Comparison of ENCODE assay signal across 8 cellular contexts in the genomic region with DNA sequence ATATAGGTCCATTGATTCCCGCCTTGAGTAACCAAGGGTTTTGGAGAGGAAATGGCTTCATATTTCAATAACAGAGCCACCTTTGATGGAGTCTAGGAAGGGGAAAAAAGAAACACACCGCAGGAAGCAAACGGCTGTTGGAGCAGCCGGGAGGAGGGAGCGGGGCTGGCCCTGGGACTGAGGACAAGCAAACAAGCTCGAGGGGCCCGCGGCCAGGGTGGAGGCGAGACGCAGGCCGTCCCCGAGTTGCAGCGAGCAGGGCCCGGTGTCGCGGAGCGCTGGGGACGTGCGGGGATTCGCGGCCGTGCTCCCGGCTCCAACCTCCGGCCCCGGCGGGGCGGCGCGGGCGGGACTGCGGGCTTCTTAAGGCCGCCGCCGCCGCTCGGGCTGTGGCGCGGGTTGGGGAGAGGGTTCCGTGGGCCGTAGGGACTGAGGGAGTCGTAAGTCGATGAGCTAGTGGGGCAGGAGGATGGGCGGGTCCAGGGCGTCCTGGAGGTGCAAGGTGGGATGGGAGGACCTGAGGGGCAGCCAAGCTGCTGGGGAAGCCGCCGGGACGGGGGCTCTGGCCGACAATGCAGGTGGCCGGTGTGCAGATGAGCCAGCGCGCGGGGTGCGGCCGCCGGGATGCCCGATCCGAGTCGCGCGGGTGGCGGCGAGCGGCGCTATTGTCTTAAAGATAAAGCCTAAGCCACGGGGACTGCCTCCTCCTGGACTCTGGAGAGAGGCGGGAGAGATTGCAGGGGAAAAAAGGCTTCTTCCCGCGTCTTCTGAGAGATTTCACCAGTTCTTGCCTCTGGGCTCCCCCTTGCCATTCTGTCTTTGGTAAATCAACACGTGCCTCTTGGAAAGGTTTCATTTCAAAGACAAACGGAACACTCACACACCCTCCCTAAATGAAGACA. TPM values are rescaled to one million over a fixed set of nuclear protein-coding genes. Genes with fewer than 3 reads are reported as not detected.
DNase-seq lines count a peak whose midpoint lies in the region; ATAC-seq and TF ChIP-seq lines count a peak whose summit lies in the region.

No MANE protein-coding gene starts in this region.

- POLR2A ChIA-PET in PC-3 (lab: Charles Lee; ENCODE audit: unreplicated experiment) = no interaction called here

- H3K27me3 ChIP-seq in BLaER1 = peaks cover 40% of the 10 kb centered on the region
- H3K27me3 ChIP-seq in PC-3 (ENCODE audit: low read length) = no peaks in the 10 kb centered on the region

- H3K27ac Mint-ChIP-seq in stimulated activated naive B cell treated with anti-CD40 and anti-IgM and Interleukin-4, amounts not matched to agents 10 μg/mL and 1 μg/mL and 100 μg/mL, for 72 hours = no peak overlapping the region

- peak overlapping the region; percentile 89 for H2AFZ ChIP-seq in PC-3 (ENCODE audit: low read length)

- ATAC-seq in GM18519 (IDR thresholded peaks at IDR 0.05; ENCODE audit: low FRiP score, unreplicated experiment) = peak; percentile 61
- ATAC-seq in HG03442 (IDR thresholded peaks at IDR 0.05; ENCODE audit: unreplicated experiment) = peak; percentile 75
- ATAC-seq in PC-3 = peak; percentile 85
- peak; percentile 85 for ATAC-seq in left colon
- ATAC-seq in stimulated activated naive B cell treated with anti-CD40 and anti-IgM and Interleukin-4, amounts not matched to agents 10 μg/mL and 1 μg/mL and 100 μg/mL, for 72 hours (replicated peaks) = peak; percentile 70 to 75
- ATAC-seq in GM18873 (IDR thresholded peaks at IDR 0.05; ENCODE audit: low FRiP score, unreplicated experiment) = no peak

- H3K9me3 ChIP-seq in BLaER1 (no peaks in the 10 kb centered on the region), PC-3 (ENCODE audit: low read length) (no peaks in the 10 kb centered on the region)

- H3K9ac ChIP-seq in BLaER1 = 0 out of 2 replicates have a peak overlapping the region, but pooled peaks have one; percentile 40
- peak overlapping the region; percentile 71 for H3K9ac ChIP-seq in PC-3 (ENCODE audit: low read length)

- H3K79me2 ChIP-seq in PC-3 (ENCODE audit: low read length) = no peaks in the 10 kb centered on the region

- H3K36me3 ChIP-seq in BLaER1 (no peaks in the 10 kb centered on the region), PC-3 (ENCODE audit: low read depth, low read length) (no peaks in the 10 kb centered on the region)

- H3F3A ChIP-seq in PC-3 (ENCODE audit: low read length, unreplicated experiment) = no peaks in the 10 kb centered on the region

- DNase-seq in PC-3 = peak; percentile 73
- peak; percentile 79 for DNase-seq in choroid plexus epithelial cell (ENCODE audit: low read depth)
- DNase-seq in left colon = peak; percentile 84 to 91
- DNase-seq in stimulated activated naive B cell treated with anti-CD40 and anti-IgM and Interleukin-4, amounts not matched to agents 10 μg/mL and 1 μg/mL and 100 μg/mL, for 72 hours = no peak

- H3K4me2 ChIP-seq in BLaER1 (peak overlapping the region; percentile 96), PC-3 (ENCODE audit: low read length) (peak overlapping the region; percentile 81)

- H3K4me3 ChIP-seq in BLaER1 (peak overlapping the region; percentile 69), PC-3 (ENCODE audit: low read length) (peak overlapping the region; percentile 78), choroid plexus epithelial cell (ENCODE audit: low read depth, low read length) (peak overlapping the region; percentile 69)

- no peak overlapping the region for H3K27ac ChIP-seq in BLaER1
- H3K27ac ChIP-seq in PC-3 (ENCODE audit: low read length) = peak overlapping the region; percentile 24; the same call in 1 of the 2 replicates

- H3K36me3 Mint-ChIP-seq in stimulated activated naive B cell treated with anti-CD40 and anti-IgM and Interleukin-4, amounts not matched to agents 10 μg/mL and 1 μg/mL and 100 μg/mL, for 72 hours = no peaks in the 10 kb centered on the region

- no peaks in the 10 kb centered on the region for H3K9me3 Mint-ChIP-seq in stimulated activated naive B cell treated with anti-CD40 and anti-IgM and Interleukin-4, amounts not matched to agents 10 μg/mL and 1 μg/mL and 100 μg/mL, for 72 hours

- peak; percentile 63 for TF ChIP-seq CTCF in PC-3 (conservative IDR thresholded peaks at IDR 0.05; ENCODE audit: low read depth, low read length)
- peak; percentile 56 for TF ChIP-seq CTCF in choroid plexus epithelial cell (conservative IDR thresholded peaks at IDR 0.05; ENCODE audit: low read depth, low read length)

- H3K27me3 Mint-ChIP-seq in stimulated activated naive B cell treated with anti-CD40 and anti-IgM and Interleukin-4, amounts not matched to agents 10 μg/mL and 1 μg/mL and 100 μg/mL, for 72 hours = peaks cover 44 to 50% of the 10 kb centered on the region in 2 donors

- H3K4me1 ChIP-seq in BLaER1 (peaks cover 10% of the 10 kb centered on the region; the same call in 1 of the 2 replicates), PC-3 (ENCODE audit: insufficient read depth, low read length) (peaks cover 32% of the 10 kb centered on the region)

- peak overlapping the region; percentile 81 to 85 for H3K4me3 Mint-ChIP-seq in stimulated activated naive B cell treated with anti-CD40 and anti-IgM and Interleukin-4, amounts not matched to agents 10 μg/mL and 1 μg/mL and 100 μg/mL, for 72 hours

- H4K20me1 ChIP-seq in BLaER1 (peaks cover 5% of the 10 kb centered on the region; the same call in 1 of the 2 replicates), PC-3 (ENCODE audit: low read length) (no peaks in the 10 kb centered on the region)

- CTCF ChIA-PET in PC-3 (lab: Charles Lee) = no interaction called here

- BruUV-seq in PC-3 (replicated peaks; lab: Mats Ljungman, UMichigan) = no TSS peak

- peaks cover 11 to 16% of the 10 kb centered on the region in 2 donors for H3K4me1 Mint-ChIP-seq in stimulated activated naive B cell treated with anti-CD40 and anti-IgM and Interleukin-4, amounts not matched to agents 10 μg/mL and 1 μg/mL and 100 μg/mL, for 72 hours

- no peaks in the 10 kb centered on the region for H3K9me2 ChIP-seq in PC-3 (replicated peaks; ENCODE audit: low read length)

- intact Hi-C loops in PC-3 (cut with micrococcal nuclease) (loop anchor here (2.0 to 10.0 kb wide), 7 partner anchors 200 to 713 kb away; a partner anchor contains a TSS), left colon (cut with DNase I, micrococcal nuclease) (no loop called here)

RNA-seq across cellular contexts. Expression of a gene that starts 1.5 kb away (rescaled TPM):
- total RNA-seq in PC-3 (2014; rRNA removed) (7.8 and 11.2 TPM in 2 replicates), left colon (1 to 10 TPM; 6.7 to 9.1 TPM)
